In the genomic region with DNA sequence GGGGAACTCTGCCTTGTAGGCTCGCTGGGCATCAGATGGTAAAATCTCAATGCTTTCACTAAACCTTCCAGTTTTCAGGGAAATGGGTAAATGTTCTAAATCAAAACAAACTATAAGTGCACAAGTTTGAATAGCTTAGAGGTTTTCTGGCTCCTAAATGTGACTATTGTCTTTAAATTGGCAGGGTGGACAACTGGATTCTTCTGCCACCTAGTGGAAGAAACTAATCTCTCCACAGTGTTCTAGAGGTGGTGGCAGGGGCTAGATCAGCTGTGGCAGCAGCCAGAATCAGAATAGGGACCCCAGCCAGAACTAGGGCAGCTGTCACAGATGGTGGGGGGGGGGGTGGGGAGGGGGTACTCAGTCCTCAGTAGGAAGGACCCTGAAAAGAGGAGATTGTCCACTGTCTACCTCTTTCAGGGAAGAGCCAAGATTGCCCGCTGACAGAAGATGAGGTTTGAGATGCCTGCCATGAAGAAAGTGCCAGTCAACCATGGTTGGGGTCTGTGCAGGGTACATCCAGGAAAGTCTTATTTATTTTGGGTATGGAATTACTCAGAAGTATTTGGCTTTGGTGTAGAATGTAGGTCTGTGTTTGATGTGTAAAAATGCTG, we compare ENCODE assay signal across 9 cellular contexts.
DNase-seq lines count a peak whose midpoint lies in the region; ATAC-seq and TF ChIP-seq lines count a peak whose summit lies in the region.
"Had no signal": no experiment of that assay in that cellular context is flagged by ENCODE, and none has a peak within 500 bp of the region (broad histone marks: within the 10 kb centered on the region; RNA-seq: fewer than 3 reads in every experiment).

No MANE protein-coding gene starts in this region.

- peak; percentile 65 for DNase-seq in activated CD4-positive, alpha-beta T cell treated with anti-CD3 and anti-CD28 coated beads, Interleukin-2, amount 10 ng/mL, durations not matched to agents 24 days and 14 days
- DNase-seq in activated CD4-positive, alpha-beta T cell treated with anti-CD3 and anti-CD28 coated beads, Interleukin-2, amount 50 U/mL, for 4 hours = no peak
- DNase-seq in SK-MEL-5 (ENCODE audit: low read depth, low spot score) (peak; percentile 56), fibroblast of mammary gland (ENCODE audit: low read depth) (peak; percentile 38), occipital lobe (lab: John Stamatoyannopoulos, UW) (peak; percentile 8), T1000 (lab: John Stamatoyannopoulos, UW) (no peak)

- H3K9me3 Mint-ChIP-seq in activated CD4-positive, alpha-beta T cell treated with anti-CD3 and anti-CD28 coated beads, Interleukin-2, amount 10 ng/mL, durations not matched to agents 24 days and 14 days = no peaks in the 10 kb centered on the region

- no peaks in the 10 kb centered on the region for H3K36me3 Mint-ChIP-seq in activated CD4-positive, alpha-beta T cell treated with anti-CD3 and anti-CD28 coated beads, Interleukin-2, amount 10 ng/mL, durations not matched to agents 24 days and 14 days (ENCODE audit: low read depth)
- H3K36me3 Mint-ChIP-seq: activated naive CD8-positive, alpha-beta T cell had no signal

- peak; percentile 69 for TF ChIP-seq CTCF in fibroblast of mammary gland (conservative IDR thresholded peaks at IDR 0.05; ENCODE audit: control insufficient read depth, insufficient read depth, low read depth, low read length)

- in situ Hi-C loops in SK-MEL-5 (cut with HindIII; ENCODE audit: low pct_unique_long_range_greater_than_20kb, low sequenced_read_pairs) = no loop called here

- no peak overlapping the region for H3K4me3 ChIP-seq in fibroblast of mammary gland (ENCODE audit: control insufficient read depth, low read depth, low read length)

- H3K27ac Mint-ChIP-seq in activated CD4-positive, alpha-beta T cell treated with anti-CD3 and anti-CD28 coated beads, Interleukin-2, amount 10 ng/mL, durations not matched to agents 24 days and 14 days = no peak overlapping the region
- H3K27ac Mint-ChIP-seq: activated naive CD8-positive, alpha-beta T cell had no signal

- peaks cover 3% of the 10 kb centered on the region for H3K27me3 Mint-ChIP-seq in activated CD4-positive, alpha-beta T cell treated with anti-CD3 and anti-CD28 coated beads, Interleukin-2, amount 10 ng/mL, durations not matched to agents 24 days and 14 days
- H3K27me3 Mint-ChIP-seq: activated naive CD8-positive, alpha-beta T cell had no signal

- H3K4me1 Mint-ChIP-seq in activated CD4-positive, alpha-beta T cell treated with anti-CD3 and anti-CD28 coated beads, Interleukin-2, amount 10 ng/mL, durations not matched to agents 24 days and 14 days = no peaks in the 10 kb centered on the region

- intact Hi-C loops in activated CD4-positive, alpha-beta T cell treated with anti-CD3 and anti-CD28 coated beads, Interleukin-2, amount 10 ng/mL, durations not matched to agents 24 days and 14 days (cut with micrococcal nuclease) = loop anchor here (1.0 kb wide), 1 partner anchor 117 kb away; no protein-coding TSS in a partner anchor

- H3K4me3 Mint-ChIP-seq in activated CD4-positive, alpha-beta T cell treated with anti-CD3 and anti-CD28 coated beads, Interleukin-2, amount 10 ng/mL, durations not matched to agents 24 days and 14 days = no peak overlapping the region
- H3K4me3 Mint-ChIP-seq: activated naive CD8-positive, alpha-beta T cell had no signal

- ATAC-seq in HG03159 (IDR thresholded peaks at IDR 0.05; ENCODE audit: unreplicated experiment) = peak; percentile 54
- ATAC-seq in HG03045 (IDR thresholded peaks at IDR 0.05; ENCODE audit: unreplicated experiment) = no peak

Comparison
In these comparisons a context has a peak if more than half of its experiments do, and no peak if none do; other contexts are left out.
1. DNase-seq: peak in activated CD4-positive, alpha-beta T cell treated with anti-CD3 and anti-CD28 coated beads, Interleukin-2, amount 10 ng/mL, durations not matched to agents 24 days and 14 days (single experiment), SK-MEL-5 (single experiment), fibroblast of mammary gland (single experiment) and occipital lobe (single experiment); none in activated CD4-positive, alpha-beta T cell treated with anti-CD3 and anti-CD28 coated beads, Interleukin-2, amount 50 U/mL, for 4 hours (0 of 2) and T1000 (single experiment).